22 cellular contexts compared by ENCODE assay signal in genomic region chr4:54155936-54156335, GRCh38. TPM values are rescaled to one million over a fixed set of nuclear protein-coding genes. Genes with fewer than 3 reads are reported as not detected.
DNase-seq lines count a peak whose midpoint lies in the region; ATAC-seq and TF ChIP-seq lines count a peak whose summit lies in the region.
"Had no signal": no experiment of that assay in that cellular context is flagged by ENCODE, and none has a peak within 500 bp of the region (broad histone marks: within the 10 kb centered on the region; RNA-seq: fewer than 3 reads in every experiment).

No MANE protein-coding gene starts in this region.

- WGBS in hepatocyte (ENCODE audit: low lambda C conversion rate, missing lambda C conversion rate), result 84% methylated on average over 1 of the region's 1 CpG

- ATAC-seq in esophagus mucosa, result peak; percentile 8
- ATAC-seq in GM18520 (IDR thresholded peaks at IDR 0.05; ENCODE audit: unreplicated experiment), result no peak
- ATAC-seq: GM23338 had no signal

- H3K4me2 ChIP-seq in hepatocyte, result no peak overlapping the region
- H3K4me2 ChIP-seq: BLaER1, GM23338, KMS-11 had no signal

- peak; percentile 35 for DNase-seq in NCI-H146 (lab: John Stamatoyannopoulos, UW)
- peak; percentile 52 for DNase-seq in NCI-H774 (lab: John Stamatoyannopoulos, UW)
- peak; percentile 15 for DNase-seq in myocyte (ENCODE audit: low read depth)
- no peak for DNase-seq in hepatocyte (ENCODE audit: low spot score)
- no peak for DNase-seq in effector memory CD4-positive, alpha-beta T cell
- DNase-seq: ACHN; CD4-positive, alpha-beta memory T cell; GDM1; NCI-H1105; NCI-H1694; NCI-H2081; NCI-H446; NCI-H526; Peyer's patch; SJCRH30 had no signal

- no peak for TF ChIP-seq CTCF in hepatocyte (IDR thresholded peaks at IDR 0.05; ENCODE audit: poor library complexity)

- no peaks in the 10 kb centered on the region for H3K79me2 ChIP-seq in hepatocyte

- H3K27me3 ChIP-seq in hepatocyte, result no peaks in the 10 kb centered on the region
- H3K27me3 ChIP-seq in effector memory CD4-positive, alpha-beta T cell (replicated peaks; ENCODE audit: control insufficient read depth, insufficient read depth, low read length, poor library complexity, severe bottlenecking), result no peaks in the 10 kb centered on the region
- H3K27me3 ChIP-seq: BLaER1, SJCRH30 had no signal

- no peak overlapping the region for H3K27ac ChIP-seq in hepatocyte
- H3K27ac ChIP-seq in effector memory CD4-positive, alpha-beta T cell (ENCODE audit: insufficient read depth, low read length, poor library complexity, severe bottlenecking), result no peak overlapping the region
- H3K27ac ChIP-seq: BLaER1, KMS-11, Peyer's patch, SJCRH30 had no signal

- H3K9me2 ChIP-seq in hepatocyte (replicated peaks; ENCODE audit: insufficient read depth), result no peaks in the 10 kb centered on the region

- no peaks in the 10 kb centered on the region for H3K4me1 ChIP-seq in hepatocyte (ENCODE audit: insufficient read depth)
- no peaks in the 10 kb centered on the region for H3K4me1 ChIP-seq in effector memory CD4-positive, alpha-beta T cell (ENCODE audit: control insufficient read depth, insufficient read depth, low read length, poor library complexity, severe bottlenecking)
- H3K4me1 ChIP-seq: BLaER1, HAP-1, Peyer's patch, SJCRH30 had no signal

- H4K20me1 ChIP-seq in hepatocyte (ENCODE audit: insufficient read depth, poor library complexity, severe bottlenecking), result no peaks in the 10 kb centered on the region
- H4K20me1 ChIP-seq: BLaER1 had no signal

- H3K4me3 ChIP-seq in hepatocyte, result no peak overlapping the region
- no peak overlapping the region for H3K4me3 ChIP-seq in effector memory CD4-positive, alpha-beta T cell (ENCODE audit: insufficient read depth, low read depth, low read length, poor library complexity, severe bottlenecking)
- H3K4me3 ChIP-seq: BLaER1, GM23338, HAP-1, Peyer's patch, SJCRH30 had no signal

- H2AFZ ChIP-seq in hepatocyte, result no peak overlapping the region
- H2AFZ ChIP-seq: GM23338 had no signal

- H3K36me3 ChIP-seq in hepatocyte (replicated peaks; ENCODE audit: insufficient read depth, low read depth), result no peaks in the 10 kb centered on the region
- no peaks in the 10 kb centered on the region for H3K36me3 ChIP-seq in effector memory CD4-positive, alpha-beta T cell (ENCODE audit: control insufficient read depth, insufficient read depth, low read length)
- H3K36me3 ChIP-seq: BLaER1, HAP-1, Peyer's patch, SJCRH30 had no signal

- no peaks in the 10 kb centered on the region for H3K9me3 ChIP-seq in hepatocyte (ENCODE audit: low read depth)
- H3K9me3 ChIP-seq in effector memory CD4-positive, alpha-beta T cell (ENCODE audit: control insufficient read depth, low read length), result no peaks in the 10 kb centered on the region
- H3K9me3 ChIP-seq: BLaER1, Peyer's patch, SJCRH30 had no signal

RNA-seq across cellular contexts. Expression of gene GSX2, which starts 56.0 kb away (rescaled TPM):
- not detected for total RNA-seq in esophagus mucosa
- total RNA-seq in myocyte, result not detected in 2 replicates
- polyA plus RNA-seq in myocyte (2012), result 0.08 TPM
- total RNA-seq in hepatocyte, result not detected in 2 replicates
- not detected in 2 replicates for polyA plus RNA-seq in hepatocyte
- total RNA-seq: CD4-positive, alpha-beta memory T cell; Daoy; GM23338; Peyer's patch had no signal
- polyA plus RNA-seq: CD4-positive, alpha-beta memory T cell had no signal

Comparison
In these comparisons a context has a peak if more than half of its experiments do, and no peak if none do; other contexts are left out.
1. DNase-seq: peak in NCI-H146 (single experiment), NCI-H774 (single experiment) and myocyte (single experiment); none in hepatocyte (single experiment) and effector memory CD4-positive, alpha-beta T cell (0 of 3).